In the genomic region with DNA sequence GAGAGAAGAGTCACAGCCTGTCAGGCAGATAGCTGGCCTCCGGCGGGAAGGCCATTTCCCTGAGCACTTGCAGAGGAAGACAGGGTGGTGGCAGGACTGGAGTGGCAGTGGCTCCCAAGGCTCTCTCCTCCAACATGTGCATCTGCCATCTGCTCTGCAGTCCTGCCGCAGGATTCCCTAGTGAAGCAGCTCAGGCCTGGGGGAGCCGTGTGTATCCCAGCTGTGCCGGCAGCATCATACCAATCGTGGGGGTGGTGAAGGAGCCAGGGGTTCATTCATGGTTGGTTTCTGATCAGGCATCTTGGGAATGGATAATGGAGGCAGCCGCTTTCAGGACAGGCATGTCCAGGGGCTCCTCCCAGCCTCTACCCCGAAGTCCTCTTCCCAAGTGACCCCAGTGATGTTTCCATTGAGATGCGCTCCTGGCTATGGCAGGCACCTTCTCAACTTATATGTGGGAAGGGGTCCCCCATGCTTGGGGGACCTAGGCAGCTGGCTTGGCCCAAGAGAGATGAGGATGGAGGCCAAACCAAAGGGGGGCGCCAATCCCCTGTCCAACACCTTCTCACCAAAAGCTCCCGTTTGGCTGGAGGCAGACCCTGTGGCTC, we compare ENCODE assay signal across 12 cellular contexts. TPM values are rescaled to one million over a fixed set of nuclear protein-coding genes. Genes with fewer than 3 reads are reported as not detected.
DNase-seq lines count a peak whose midpoint lies in the region; ATAC-seq and TF ChIP-seq lines count a peak whose summit lies in the region.
"Had no signal": no experiment of that assay in that cellular context is flagged by ENCODE, and none has a peak within 500 bp of the region (broad histone marks: within the 10 kb centered on the region; RNA-seq: fewer than 3 reads in every experiment).

No MANE protein-coding gene starts in this region.

- 91 to 92% methylated on average over 6 to 7 of the region's 11 CpGs for WGBS in mesodermal cell (ENCODE audit: insufficient coverage in 2 of 2), 2 experiments

- H3K4me3 Mint-ChIP-seq in CD14-positive monocyte = no peak overlapping the region
- H3K4me3 Mint-ChIP-seq in activated T-helper 17 cell treated with anti-CD3 and anti-CD28 coated beads, Interleukin-2, amount 50 U/mL, for 72 hours = no peak overlapping the region
- H3K4me3 Mint-ChIP-seq in stimulated activated naive CD8-positive, alpha-beta T cell treated with anti-CD3 and anti-CD28 coated beads, Interleukin-15, amount 100 ng/mL, for 72 hours = no peak overlapping the region

- peaks cover 39 to 51% of the 10 kb centered on the region in 2 donors for H3K36me3 Mint-ChIP-seq in CD14-positive monocyte
- H3K36me3 Mint-ChIP-seq in activated T-helper 17 cell treated with anti-CD3 and anti-CD28 coated beads, Interleukin-2, amount 50 U/mL, for 72 hours (ENCODE audit: low read depth) = peaks cover 48% of the 10 kb centered on the region

- H3K27me3 Mint-ChIP-seq in CD14-positive monocyte (ENCODE audit: low read depth in 3 of 3) = peaks cover 0 to 4% (median 0%) of the 10 kb centered on the region in 3 donors
- no peaks in the 10 kb centered on the region for H3K27me3 Mint-ChIP-seq in activated T-helper 17 cell treated with anti-CD3 and anti-CD28 coated beads, Interleukin-2, amount 50 U/mL, for 72 hours
- no peaks in the 10 kb centered on the region for H3K27me3 Mint-ChIP-seq in stimulated activated naive CD8-positive, alpha-beta T cell treated with anti-CD3 and anti-CD28 coated beads, Interleukin-15, amount 100 ng/mL, for 72 hours

- peak overlapping the region in 4 of 7 donors; percentile 31 to 70 (median 36) for H3K27ac Mint-ChIP-seq in CD14-positive monocyte
- H3K27ac Mint-ChIP-seq in activated T-helper 17 cell treated with anti-CD3 and anti-CD28 coated beads, Interleukin-2, amount 50 U/mL, for 72 hours = peak overlapping the region; percentile 2
- peak overlapping the region in 1 of 2 donors; percentile 48 for H3K27ac Mint-ChIP-seq in stimulated activated naive CD8-positive, alpha-beta T cell treated with anti-CD3 and anti-CD28 coated beads, Interleukin-15, amount 100 ng/mL, for 72 hours

- H3K9me3 Mint-ChIP-seq in CD14-positive monocyte = no peaks in the 10 kb centered on the region
- H3K9me3 Mint-ChIP-seq in activated T-helper 17 cell treated with anti-CD3 and anti-CD28 coated beads, Interleukin-2, amount 50 U/mL, for 72 hours = no peaks in the 10 kb centered on the region
- no peaks in the 10 kb centered on the region for H3K9me3 Mint-ChIP-seq in stimulated activated naive CD8-positive, alpha-beta T cell treated with anti-CD3 and anti-CD28 coated beads, Interleukin-15, amount 100 ng/mL, for 72 hours

- no peak for ATAC-seq in activated T-helper 17 cell treated with anti-CD3 and anti-CD28 coated beads, Interleukin-2, amount 50 U/mL, for 72 hours (replicated peaks)
- ATAC-seq in stimulated activated naive CD8-positive, alpha-beta T cell treated with anti-CD3 and anti-CD28 coated beads, Interleukin-15, amount 100 ng/mL, for 72 hours = no peak
- ATAC-seq in HG03469 (IDR thresholded peaks at IDR 0.05; ENCODE audit: unreplicated experiment) = no peak
- ATAC-seq: stimulated activated naive CD8-positive, alpha-beta T cell treated with anti-CD3 and anti-CD28 coated beads, Interleukin-15, Interleukin-2, amounts not matched to agents 100 U/mL and 50 U/mL, for 24 hours had no signal

- H3K36me3 ChIP-seq in mesodermal cell (ENCODE audit: control insufficient read depth, insufficient read depth, low read length) = peaks cover 46% of the 10 kb centered on the region

- no peaks in the 10 kb centered on the region for H3K9me3 ChIP-seq in mesodermal cell (ENCODE audit: control insufficient read depth, low read length)

- peaks cover 50% of the 10 kb centered on the region for H3K4me1 ChIP-seq in mesodermal cell (ENCODE audit: control insufficient read depth, insufficient read depth, low read length, poor library complexity, severe bottlenecking)

- H3K4me3 ChIP-seq in mesodermal cell (ENCODE audit: extremely low read depth, insufficient read depth, low read length, poor library complexity, severe bottlenecking) = no peak overlapping the region

- peaks cover 9% of the 10 kb centered on the region for H3K4me1 Mint-ChIP-seq in CD14-positive monocyte
- H3K4me1 Mint-ChIP-seq in activated T-helper 17 cell treated with anti-CD3 and anti-CD28 coated beads, Interleukin-2, amount 50 U/mL, for 72 hours = no peaks in the 10 kb centered on the region
- peaks cover 11% of the 10 kb centered on the region for H3K4me1 Mint-ChIP-seq in stimulated activated naive CD8-positive, alpha-beta T cell treated with anti-CD3 and anti-CD28 coated beads, Interleukin-15, amount 100 ng/mL, for 72 hours

- TF ChIP-seq CTCF in CD14-positive monocyte (IDR thresholded peaks at IDR 0.05) = no peak

- DNase-seq in CD14-positive monocyte (ENCODE audit: low spot score) (no peak), kidney glomerular epithelial cell (lab: John Stamatoyannopoulos, UW) (no peak)
- no peak for DNase-seq in stimulated activated naive CD8-positive, alpha-beta T cell treated with anti-CD3 and anti-CD28 coated beads, Interleukin-15, amount 100 ng/mL, for 72 hours
- DNase-seq: dermis blood vessel endothelial cell; GF-D8; hypothalamus; KG1; NCI-H2227 treated with DMSO at 0.1 percent for 48 hours; stimulated activated naive CD8-positive, alpha-beta T cell treated with anti-CD3 and anti-CD28 coated beads, Interleukin-15, Interleukin-2, amounts not matched to agents 100 U/mL and 50 U/mL, for 24 hours had no signal

- peak overlapping the region; percentile 36 for H3K27ac ChIP-seq in mesodermal cell (ENCODE audit: low read depth, low read length, severe bottlenecking)

- intact Hi-C loops in CD14-positive monocyte (cut with micrococcal nuclease) = loop anchor here in 1 of 2 donors (5.0 kb wide), 1 partner anchor 73 kb away; no protein-coding TSS in a partner anchor

RNA-seq across cellular contexts. Expression of a gene that starts 6.1 kb away (rescaled TPM):
- polyA plus RNA-seq in CD14-positive monocyte = 1 to 10 TPM; 3.6 to 4.0 TPM
- total RNA-seq in activated T-helper 17 cell treated with anti-CD3 and anti-CD28 coated beads, Interleukin-2, amount 50 U/mL, for 72 hours = 1 to 10 TPM; 5.1 to 9.6 TPM
- 696 TPM for polyA plus RNA-seq in mesodermal cell (2013, experiment 1 of 2)
- 449 TPM for polyA plus RNA-seq in mesodermal cell (2013, experiment 2 of 2)

RNA-seq across cellular contexts. Expression of a gene that starts 26.6 kb away (rescaled TPM):
- polyA plus RNA-seq in CD14-positive monocyte = 1 to 10 TPM; 6.1 to 9.5 TPM
- 100 to 1,000 TPM; 101 to 106 TPM for total RNA-seq in activated T-helper 17 cell treated with anti-CD3 and anti-CD28 coated beads, Interleukin-2, amount 50 U/mL, for 72 hours
- 24.7 TPM for polyA plus RNA-seq in mesodermal cell (2013, experiment 1 of 2)
- polyA plus RNA-seq in mesodermal cell (2013, experiment 2 of 2) = 23.8 TPM

RNA-seq across cellular contexts. Expression of a gene that starts 26.8 kb away (rescaled TPM):
- 10 to 100 TPM; 21.8 to 41.8 TPM for polyA plus RNA-seq in CD14-positive monocyte
- total RNA-seq in activated T-helper 17 cell treated with anti-CD3 and anti-CD28 coated beads, Interleukin-2, amount 50 U/mL, for 72 hours = 10 to 100 TPM; 25.0 to 43.9 TPM
- 24.4 TPM for polyA plus RNA-seq in mesodermal cell (2013, experiment 1 of 2)
- 22.4 TPM for polyA plus RNA-seq in mesodermal cell (2013, experiment 2 of 2)

RNA-seq across cellular contexts. Expression of a gene that starts 27.2 kb away (rescaled TPM):
- 1 to 10 TPM; 6.4 to 7.8 TPM for polyA plus RNA-seq in CD14-positive monocyte
- total RNA-seq in activated T-helper 17 cell treated with anti-CD3 and anti-CD28 coated beads, Interleukin-2, amount 50 U/mL, for 72 hours = 10 to 100 TPM; 15.3 to 18.6 TPM
- polyA plus RNA-seq in mesodermal cell (2013, experiment 1 of 2) = 34.0 TPM
- polyA plus RNA-seq in mesodermal cell (2013, experiment 2 of 2) = 31.0 TPM
